In genomic region chr9:6757988-6758417, GRCh38 we compare ENCODE assay signal across 8 cellular contexts.
DNase-seq lines count a peak whose midpoint lies in the region; ATAC-seq and TF ChIP-seq lines count a peak whose summit lies in the region.

No MANE protein-coding gene starts in this region.

- H3K4me1 ChIP-seq in adipocyte (ENCODE audit: control insufficient read depth, insufficient read depth, low read length) (peaks cover 11% of the 10 kb centered on the region), iPS-20b (ENCODE audit: insufficient read depth, low read length) (peaks cover 3% of the 10 kb centered on the region; the same call in 1 of the 2 replicates)

- peak overlapping the region; percentile 94 for H3K4me3 Mint-ChIP-seq in stimulated activated naive CD8-positive, alpha-beta T cell treated with anti-CD3 and anti-CD28 coated beads, Interleukin-15, Interleukin-2, amounts not matched to agents 100 ng/mL and 50 ng/mL, for 24 hours

- DNase-seq in AG10803 (ENCODE audit: low read depth) (no peak), adipocyte (ENCODE audit: low read depth) (no peak), NCI-H748 treated with DMSO at 0.1 percent for 48 hours (lab: John Stamatoyannopoulos, UW) (no peak), T1000 (lab: John Stamatoyannopoulos, UW) (no peak)

- H3K36me3 Mint-ChIP-seq in stimulated activated naive CD8-positive, alpha-beta T cell treated with anti-CD3 and anti-CD28 coated beads, Interleukin-15, Interleukin-2, amounts not matched to agents 100 ng/mL and 50 ng/mL, for 24 hours (ENCODE audit: low read depth): peaks cover 6% of the 10 kb centered on the region

- peaks cover under 1% of the 10 kb centered on the region for H3K9me3 Mint-ChIP-seq in stimulated activated naive CD8-positive, alpha-beta T cell treated with anti-CD3 and anti-CD28 coated beads, Interleukin-15, Interleukin-2, amounts not matched to agents 100 ng/mL and 50 ng/mL, for 24 hours

- peak overlapping the region; percentile 73 for H3K27ac ChIP-seq in iPS-20b (ENCODE audit: low read length)

- H3K9me3 ChIP-seq in adipocyte (ENCODE audit: control insufficient read depth, low read length): no peaks in the 10 kb centered on the region
- no peaks in the 10 kb centered on the region for H3K9me3 ChIP-seq in iPS-20b (ENCODE audit: insufficient read depth, low read depth, low read length)

- H3K36me3 ChIP-seq in adipocyte (ENCODE audit: control insufficient read depth, insufficient read depth, low read length, severe bottlenecking) (no peaks in the 10 kb centered on the region), iPS-20b (ENCODE audit: insufficient read depth, low read depth, low read length) (no peaks in the 10 kb centered on the region; the same call in 1 of the 2 replicates)

- H3K27me3 Mint-ChIP-seq in stimulated activated naive CD8-positive, alpha-beta T cell treated with anti-CD3 and anti-CD28 coated beads, Interleukin-15, Interleukin-2, amounts not matched to agents 100 ng/mL and 50 ng/mL, for 24 hours: no peaks in the 10 kb centered on the region

- TF ChIP-seq CTCF in AG10803 (conservative IDR thresholded peaks at IDR 0.05; ENCODE audit: low read length): no peak

- H3K4me1 Mint-ChIP-seq in stimulated activated naive CD8-positive, alpha-beta T cell treated with anti-CD3 and anti-CD28 coated beads, Interleukin-15, Interleukin-2, amounts not matched to agents 100 ng/mL and 50 ng/mL, for 24 hours (ENCODE audit: low read depth): peaks cover 43% of the 10 kb centered on the region

- H3K4me3 ChIP-seq in AG10803 (ENCODE audit: low read length) (peak overlapping the region; percentile 93), adipocyte (ENCODE audit: low read length) (peak overlapping the region; percentile 89), iPS-20b (ENCODE audit: low read length) (peak overlapping the region; percentile 83)

- H3K9ac ChIP-seq in adipocyte (ENCODE audit: low read length) (peak overlapping the region; percentile 91), iPS-20b (ENCODE audit: low read depth, low read length) (peak overlapping the region; percentile 87; the same call in 1 of the 2 replicates)

- ATAC-seq in GM19328 (IDR thresholded peaks at IDR 0.05; ENCODE audit: unreplicated experiment): peak; percentile 9
- ATAC-seq in HG03280 (IDR thresholded peaks at IDR 0.05; ENCODE audit: unreplicated experiment): peak; percentile 10

- peak overlapping the region; percentile 100 for H3K27ac Mint-ChIP-seq in stimulated activated naive CD8-positive, alpha-beta T cell treated with anti-CD3 and anti-CD28 coated beads, Interleukin-15, Interleukin-2, amounts not matched to agents 100 ng/mL and 50 ng/mL, for 24 hours

- no peaks in the 10 kb centered on the region for H3K27me3 ChIP-seq in adipocyte (replicated peaks; ENCODE audit: control insufficient read depth, insufficient read depth, low read length)
- H3K27me3 ChIP-seq in iPS-20b (ENCODE audit: insufficient read depth, low read length): peaks cover 7% of the 10 kb centered on the region; the same call in 1 of the 2 replicates
